In the genomic region with DNA sequence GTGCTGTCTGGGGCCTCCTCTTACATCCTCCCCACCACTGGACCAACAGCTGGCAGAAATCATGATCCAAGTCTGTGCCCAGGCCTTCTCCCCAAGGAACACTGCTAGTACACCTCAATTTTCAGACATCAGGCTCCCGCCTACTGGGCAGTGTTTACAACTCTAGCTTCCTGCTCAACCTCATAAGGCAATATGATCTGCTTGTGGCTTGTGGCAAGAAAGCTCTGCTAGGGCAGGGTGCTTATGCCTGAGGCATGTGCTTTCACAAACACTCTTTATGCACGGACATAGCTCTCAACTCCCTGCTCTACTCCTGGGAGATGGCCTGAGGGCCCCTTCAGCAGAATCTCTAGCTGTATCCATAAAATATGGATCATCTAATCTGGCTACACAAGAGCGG, we compare ENCODE assay signal across 18 cellular contexts. TPM values are rescaled to one million over a fixed set of nuclear protein-coding genes. Genes with fewer than 3 reads are reported as not detected.
A peak's percentile ranks its signal among the peaks of the same experiment; 100 is the strongest.
DNase-seq lines count a peak whose midpoint lies in the region; ATAC-seq and TF ChIP-seq lines count a peak whose summit lies in the region.
"Had no signal": no experiment of that assay in that cellular context is flagged by ENCODE, and none has a peak within 500 bp of the region (broad histone marks: within the 10 kb centered on the region; RNA-seq: fewer than 3 reads in every experiment).

No MANE protein-coding gene starts in this region.

- DNase-seq in AG09319 (ENCODE audit: extremely low read depth, low read depth) (peak; percentile 61), HFFc6 (peak; percentile 48), immature natural killer cell (peak; percentile 8 to 30 (median 21)), HAP-1 (ENCODE audit: low spot score in 2 of 2) (no peak)
- DNase-seq in stimulated activated naive B cell treated with anti-CD40 and anti-IgM and Interleukin-4, amounts not matched to agents 10 μg/mL and 1 μg/mL and 100 μg/mL, for 72 hours, result no peak
- DNase-seq: activated CD8-positive, alpha-beta memory T cell treated with anti-CD3 and anti-CD28 coated beads, Interleukin-2, amount 50 U/mL, for 48 hours; activated naive CD4-positive, alpha-beta T cell treated with anti-CD3 and anti-CD28 coated beads, Interleukin-2, amount 50 U/mL, for 16 hours; cerebellar nuclear complex; DND-41; H9; NCI-H774; ovary had no signal

- H3K4me3 Mint-ChIP-seq in HFFc6 (no peak overlapping the region), immature natural killer cell (peak overlapping the region in 4 of 5 donors; percentile 38 to 64 (median 55))
- H3K4me3 Mint-ChIP-seq in activated T-helper 17 cell treated with anti-CD3 and anti-CD28 coated beads, Interleukin-2, amount 50 U/mL, for 72 hours, result no peak overlapping the region
- no peak overlapping the region for H3K4me3 Mint-ChIP-seq in stimulated activated naive B cell treated with anti-CD40 and anti-IgM and Interleukin-4, amounts not matched to agents 10 μg/mL and 1 μg/mL and 100 μg/mL, for 72 hours
- H3K4me3 Mint-ChIP-seq: H9; mesothelial cell of epicardium; T-helper 1 cell treated with Interleukin-12 subunit alpha and Interleukin-12 subunit beta and Interleukin-4 antibody, amounts not matched to agents 30 μg/mL and 1 μg/mL, for 36 hours had no signal

- H3K9me3 Mint-ChIP-seq in HFFc6, result no peaks in the 10 kb centered on the region
- no peaks in the 10 kb centered on the region for H3K9me3 Mint-ChIP-seq in activated T-helper 17 cell treated with anti-CD3 and anti-CD28 coated beads, Interleukin-2, amount 50 U/mL, for 72 hours
- H3K9me3 Mint-ChIP-seq in immature natural killer cell, result no peaks in the 10 kb centered on the region
- no peaks in the 10 kb centered on the region for H3K9me3 Mint-ChIP-seq in stimulated activated naive B cell treated with anti-CD40 and anti-IgM and Interleukin-4, amounts not matched to agents 10 μg/mL and 1 μg/mL and 100 μg/mL, for 72 hours
- H3K9me3 Mint-ChIP-seq: H9; mesothelial cell of epicardium; T-helper 1 cell treated with Interleukin-12 subunit alpha and Interleukin-12 subunit beta and Interleukin-4 antibody, amounts not matched to agents 30 μg/mL and 1 μg/mL, for 36 hours had no signal

- no peaks in the 10 kb centered on the region for H3K36me3 ChIP-seq in HAP-1 (replicated peaks)
- H3K36me3 ChIP-seq: ovary had no signal

- in situ Hi-C loops in HAP-1 (cut with MboI; ENCODE audit: low sequenced_read_pairs), result no loop called here

- H3K27me3 Mint-ChIP-seq in HFFc6 (ENCODE audit: insufficient read depth) (no peaks in the 10 kb centered on the region; the same call in 1 of the 2 replicates), immature natural killer cell (ENCODE audit: low read depth in 3 of 3) (peaks cover 0 to 4% (median 1%) of the 10 kb centered on the region in 3 donors)
- no peaks in the 10 kb centered on the region for H3K27me3 Mint-ChIP-seq in activated T-helper 17 cell treated with anti-CD3 and anti-CD28 coated beads, Interleukin-2, amount 50 U/mL, for 72 hours
- H3K27me3 Mint-ChIP-seq in stimulated activated naive B cell treated with anti-CD40 and anti-IgM and Interleukin-4, amounts not matched to agents 10 μg/mL and 1 μg/mL and 100 μg/mL, for 72 hours, result peaks cover 0 to 1% of the 10 kb centered on the region in 2 donors

- no peaks in the 10 kb centered on the region; the same call in 1 of the 2 replicates for H3K27me3 ChIP-seq in HAP-1 (ENCODE audit: low read depth)
- H3K27me3 ChIP-seq: ovary had no signal

- H3K9me3 ChIP-seq in HAP-1, result no peaks in the 10 kb centered on the region
- H3K9me3 ChIP-seq: ovary had no signal

- H3K36me3 Mint-ChIP-seq in HFFc6 (ENCODE audit: low read depth) (peaks cover 35% of the 10 kb centered on the region), immature natural killer cell (no peaks in the 10 kb centered on the region)
- H3K36me3 Mint-ChIP-seq in activated T-helper 17 cell treated with anti-CD3 and anti-CD28 coated beads, Interleukin-2, amount 50 U/mL, for 72 hours (ENCODE audit: low read depth), result no peaks in the 10 kb centered on the region
- no peaks in the 10 kb centered on the region for H3K36me3 Mint-ChIP-seq in stimulated activated naive B cell treated with anti-CD40 and anti-IgM and Interleukin-4, amounts not matched to agents 10 μg/mL and 1 μg/mL and 100 μg/mL, for 72 hours
- H3K36me3 Mint-ChIP-seq: mesothelial cell of epicardium had no signal

- ATAC-seq in activated T-helper 17 cell treated with anti-CD3 and anti-CD28 coated beads, Interleukin-2, amount 50 U/mL, for 72 hours (replicated peaks), result peak; percentile 9
- no peak for ATAC-seq in stimulated activated naive B cell treated with anti-CD40 and anti-IgM and Interleukin-4, amounts not matched to agents 10 μg/mL and 1 μg/mL and 100 μg/mL, for 72 hours (replicated peaks)
- ATAC-seq in HG02588 (IDR thresholded peaks at IDR 0.05; ENCODE audit: unreplicated experiment) (no peak), HG02852 (IDR thresholded peaks at IDR 0.05; ENCODE audit: unreplicated experiment) (no peak)
- ATAC-seq: K562 had no signal

- H3K4me1 Mint-ChIP-seq in HFFc6 (ENCODE audit: low read depth), result peaks cover 31% of the 10 kb centered on the region
- peaks cover 2% of the 10 kb centered on the region for H3K4me1 Mint-ChIP-seq in activated T-helper 17 cell treated with anti-CD3 and anti-CD28 coated beads, Interleukin-2, amount 50 U/mL, for 72 hours
- peaks cover 16 to 33% of the 10 kb centered on the region in 2 donors for H3K4me1 Mint-ChIP-seq in immature natural killer cell
- peaks cover under 1 to 5% of the 10 kb centered on the region in 2 donors for H3K4me1 Mint-ChIP-seq in stimulated activated naive B cell treated with anti-CD40 and anti-IgM and Interleukin-4, amounts not matched to agents 10 μg/mL and 1 μg/mL and 100 μg/mL, for 72 hours
- H3K4me1 Mint-ChIP-seq: H9 had no signal

- H3K27ac Mint-ChIP-seq in HFFc6 (peak overlapping the region; percentile 53), immature natural killer cell (peak overlapping the region in 4 of 6 donors; percentile 1 to 77 (median 40))
- no peak overlapping the region for H3K27ac Mint-ChIP-seq in activated T-helper 17 cell treated with anti-CD3 and anti-CD28 coated beads, Interleukin-2, amount 50 U/mL, for 72 hours
- H3K27ac Mint-ChIP-seq in stimulated activated naive B cell treated with anti-CD40 and anti-IgM and Interleukin-4, amounts not matched to agents 10 μg/mL and 1 μg/mL and 100 μg/mL, for 72 hours, result no peak overlapping the region
- H3K27ac Mint-ChIP-seq: H9; mesothelial cell of epicardium; T-helper 1 cell treated with Interleukin-12 subunit alpha and Interleukin-12 subunit beta and Interleukin-4 antibody, amounts not matched to agents 30 μg/mL and 1 μg/mL, for 36 hours had no signal

- no peak overlapping the region for H3K4me3 ChIP-seq in HAP-1
- H3K4me3 ChIP-seq: K562, ovary had no signal

- H3K4me1 ChIP-seq in HAP-1, result no peaks in the 10 kb centered on the region

- no peak for TF ChIP-seq CTCF in AG09319 (IDR thresholded peaks at IDR 0.05; ENCODE audit: low read depth, low read length)
- no peak for TF ChIP-seq CTCF in HFFc6 (IDR thresholded peaks at IDR 0.05)

RNA-seq across cellular contexts. Expression of a gene that starts 32.5 kb away (rescaled TPM):
- total RNA-seq in HFFc6 (2021; fragmentation: NEBNext Ultra II Directional; extraction: Animal tissue kit (Norgen Biotek cat#: 25700)), result 10 to 100 TPM in 4 of 6 experiments, 1 to 10 TPM in 2; 9.3 to 12.9 (median 10.7) TPM
- not detected for total RNA-seq in activated T-helper 17 cell treated with anti-CD3 and anti-CD28 coated beads, Interleukin-2, amount 50 U/mL, for 72 hours
- polyA plus RNA-seq in immature natural killer cell, result under 1 TPM in 2 of 3 donors, not detected in 1; 0.47 to 0.82 TPM
- total RNA-seq: H9 had no signal

Comparison
In these comparisons a context has a peak if more than half of its experiments do, and no peak if none do; other contexts are left out.
1. DNase-seq: peak in AG09319 (single experiment), HFFc6 (single experiment) and immature natural killer cell (3 of 3); none in stimulated activated naive B cell treated with anti-CD40 and anti-IgM and Interleukin-4, amounts not matched to agents 10 μg/mL and 1 μg/mL and 100 μg/mL, for 72 hours (single experiment) and HAP-1 (0 of 2).
2. H3K27ac Mint-ChIP-seq: peak in HFFc6 (single experiment) and immature natural killer cell (4 of 6); none in activated T-helper 17 cell treated with anti-CD3 and anti-CD28 coated beads, Interleukin-2, amount 50 U/mL, for 72 hours (single experiment) and stimulated activated naive B cell treated with anti-CD40 and anti-IgM and Interleukin-4, amounts not matched to agents 10 μg/mL and 1 μg/mL and 100 μg/mL, for 72 hours (single experiment).
3. H3K4me3 Mint-ChIP-seq: peak in immature natural killer cell (4 of 5); none in HFFc6 (single experiment), activated T-helper 17 cell treated with anti-CD3 and anti-CD28 coated beads, Interleukin-2, amount 50 U/mL, for 72 hours (single experiment) and stimulated activated naive B cell treated with anti-CD40 and anti-IgM and Interleukin-4, amounts not matched to agents 10 μg/mL and 1 μg/mL and 100 μg/mL, for 72 hours (0 of 2).
4. RNA of a gene that starts 32.5 kb away (total RNA-seq): 9.3 to 12.9 TPM in HFFc6; not detected in activated T-helper 17 cell treated with anti-CD3 and anti-CD28 coated beads, Interleukin-2, amount 50 U/mL, for 72 hours; every median in the first group is over 10 times any median in the second.